In genomic region chr9:123318961-123319421, GRCh38 we compare ENCODE assay signal across 14 cellular contexts. TPM values are rescaled to one million over a fixed set of nuclear protein-coding genes. Genes with fewer than 3 reads are reported as not detected.
DNase-seq lines count a peak whose midpoint lies in the region; ATAC-seq and TF ChIP-seq lines count a peak whose summit lies in the region.
"Had no signal": no experiment of that assay in that cellular context is flagged by ENCODE, and none has a peak within 500 bp of the region (broad histone marks: within the 10 kb centered on the region; RNA-seq: fewer than 3 reads in every experiment).

No MANE protein-coding gene starts in this region.

- H3K27me3 ChIP-seq in right atrium auricular region (no peaks in the 10 kb centered on the region), mammary epithelial cell (ENCODE audit: insufficient read depth, low read length) (peaks cover 3% of the 10 kb centered on the region)
- H3K27me3 ChIP-seq: dorsolateral prefrontal cortex had no signal

- H3K9ac ChIP-seq in mammary epithelial cell (ENCODE audit: insufficient read depth, low read length): no peak overlapping the region

- no peaks in the 10 kb centered on the region for H3K36me3 ChIP-seq in right atrium auricular region
- no peaks in the 10 kb centered on the region for H3K36me3 ChIP-seq in mammary epithelial cell (ENCODE audit: insufficient read depth, low read length)

- WGBS in mammary epithelial cell (ENCODE audit: low coverage, missing lambda C conversion rate): 27% methylated on average over 7 of the region's 7 CpGs

- H3K27me3 Mint-ChIP-seq in mesothelial cell of epicardium (ENCODE audit: low read depth): no peaks in the 10 kb centered on the region

- H2AFZ ChIP-seq in mammary epithelial cell (ENCODE audit: low read depth, low read length): peak overlapping the region; percentile 26

- peak overlapping the region; percentile 48 for H3K27ac Mint-ChIP-seq in mesothelial cell of epicardium
- H3K27ac Mint-ChIP-seq: natural killer cell treated with Interleukin-12 subunit alpha and Interleukin-12 subunit beta and Interleukin-15 and Interleukin-18, amount 100 ng/mL, for 72 hours had no signal

- peaks cover 35% of the 10 kb centered on the region for H3K4me1 Mint-ChIP-seq in mesothelial cell of epicardium

- no TSS peak for BruUV-seq in mammary epithelial cell (replicated peaks; lab: Mats Ljungman, UMichigan)

- CTCF ChIA-PET in mammary epithelial cell (lab: Charles Lee; ENCODE audit: low non-redundant PET): no interaction called here

- H3K9me3 ChIP-seq in right atrium auricular region (no peaks in the 10 kb centered on the region), mammary epithelial cell (replicated peaks; ENCODE audit: insufficient read depth, low read length) (no peaks in the 10 kb centered on the region)

- H3K4me1 ChIP-seq in right atrium auricular region (peaks cover 0 to 30% of the 10 kb centered on the region in 2 donors), mammary epithelial cell (ENCODE audit: insufficient read depth, low read length) (no peaks in the 10 kb centered on the region)

- H3K9me3 Mint-ChIP-seq in mesothelial cell of epicardium: no peaks in the 10 kb centered on the region
- H3K9me3 Mint-ChIP-seq: natural killer cell treated with Interleukin-12 subunit alpha and Interleukin-12 subunit beta and Interleukin-15 and Interleukin-18, amount 100 ng/mL, for 72 hours had no signal

- no peaks in the 10 kb centered on the region for H3K36me3 Mint-ChIP-seq in mesothelial cell of epicardium
- H3K36me3 Mint-ChIP-seq: natural killer cell treated with Interleukin-12 subunit alpha and Interleukin-12 subunit beta and Interleukin-15 and Interleukin-18, amount 100 ng/mL, for 72 hours had no signal

- DNase-seq in Right ventricle myocardium inferior (ENCODE audit: missing footprints) (peak; percentile 53), right atrium auricular region (ENCODE audit: low spot score) (no peak), mammary epithelial cell (no peak), mesothelial cell of epicardium (ENCODE audit: low spot score in 2 of 2, unreplicated experiment in 2 of 2) (no peak), NCI-H510A treated with DMSO at 0.1 percent for 48 hours (lab: John Stamatoyannopoulos, UW) (no peak)
- DNase-seq: NCI-H1436, NCI-H524 treated with DMSO at 0.1 percent for 48 hours, SHP77 treated with DMSO at 0.1 percent for 48 hours, small intestine had no signal

- no peaks in the 10 kb centered on the region for H3K79me2 ChIP-seq in mammary epithelial cell (ENCODE audit: insufficient read depth, low read length)

- ATAC-seq in Right ventricle myocardium inferior: peak; percentile 45
- no peak for ATAC-seq in GM19023 (IDR thresholded peaks at IDR 0.05; ENCODE audit: unreplicated experiment)
- no peak for ATAC-seq in HG03045 (IDR thresholded peaks at IDR 0.05; ENCODE audit: unreplicated experiment)
- ATAC-seq in GM18505 (IDR thresholded peaks at IDR 0.05; ENCODE audit: unreplicated experiment): no peak

- no peak overlapping the region for H3K4me2 ChIP-seq in mammary epithelial cell (ENCODE audit: insufficient read depth, low read depth, low read length)

- no peak for TF ChIP-seq CTCF in right atrium auricular region (IDR thresholded peaks at IDR 0.05)
- no peak for TF ChIP-seq CTCF in mammary epithelial cell (conservative IDR thresholded peaks at IDR 0.05 in 1 of 2, IDR thresholded peaks at IDR 0.05 in 1 of 2; ENCODE audit: extremely low read depth in 1 of 2, insufficient read depth in 1 of 2, low read depth in 1 of 2, low read length in 2 of 2)
- no peak for TF ChIP-seq CTCF in mesothelial cell of epicardium (IDR thresholded peaks at IDR 0.05; ENCODE audit: unreplicated experiment)

- in situ Hi-C loops in mammary epithelial cell (cut with MboI; ENCODE audit: low sequenced_read_pairs in 2 of 2): no loop called here

- H3K4me3 ChIP-seq in right atrium auricular region (no peak overlapping the region), mammary epithelial cell (replicated peaks in 1 of 3; ENCODE audit: insufficient read depth in 1 of 3, low read depth in 2 of 3, low read length in 3 of 3) (no peak overlapping the region)
- H3K4me3 ChIP-seq: dorsolateral prefrontal cortex had no signal

- H3K27ac ChIP-seq in right atrium auricular region: no peak overlapping the region
- H3K27ac ChIP-seq in mammary epithelial cell (ENCODE audit: insufficient read depth, low read depth, low read length): no peak overlapping the region

- no peaks in the 10 kb centered on the region for H4K20me1 ChIP-seq in mammary epithelial cell (ENCODE audit: insufficient read depth, low read length)

- dilution Hi-C loops in mammary epithelial cell (cut with HindIII; ENCODE audit: low sequenced_read_pairs): no loop called here

- H3K4me3 Mint-ChIP-seq in mesothelial cell of epicardium: no peak overlapping the region

- intact Hi-C loops in Right ventricle myocardium inferior (cut with DNase I): no loop called here
- intact Hi-C loops in mammary epithelial cell (cut with micrococcal nuclease): no loop called here

- TF ChIP-seq POLR2A in GM18505 (IDR thresholded peaks at IDR 0.05; ENCODE audit: borderline replicate concordance, extremely low read depth, insufficient read depth, insufficient read length): no peak

RNA-seq across cellular contexts. Expression of gene CRB2, which starts 37.0 kb away (rescaled TPM):
- 0.08 TPM for total RNA-seq in Right ventricle myocardium inferior
- 1 to 10 TPM; 1.6 to 3.5 TPM for total RNA-seq in right atrium auricular region
- total RNA-seq in mammary epithelial cell: under 1 TPM in 1 of 2 donors, not detected in 1; 0.17 TPM
- not detected for polyA plus RNA-seq in mammary epithelial cell
- polyA minus RNA-seq in mammary epithelial cell: not detected
- total RNA-seq in mesothelial cell of epicardium: 35.1 to 43.0 TPM (median 41.0 TPM) in 3 replicates
- total RNA-seq: natural killer cell treated with Interleukin-12 subunit alpha and Interleukin-12 subunit beta and Interleukin-15 and Interleukin-18, amount 100 ng/mL, for 72 hours had no signal

RNA-seq across cellular contexts. Expression of gene STRBP, which starts 50.6 kb away (rescaled TPM):
- 21.6 TPM for total RNA-seq in Right ventricle myocardium inferior
- 10 to 100 TPM; 10.0 to 12.6 TPM for total RNA-seq in right atrium auricular region
- 10 to 100 TPM; 10.8 to 11.6 TPM for total RNA-seq in mammary epithelial cell
- polyA plus RNA-seq in mammary epithelial cell: 7.9 TPM
- polyA minus RNA-seq in mammary epithelial cell: 11.2 TPM
- 65.9 to 67.1 TPM (median 66.9 TPM) in 3 replicates for total RNA-seq in mesothelial cell of epicardium
